In genomic region chr2:132876745-132877391, GRCh38 we compare ENCODE assay signal across 28 cellular contexts.
"Had no signal": no experiment of that assay in that cellular context is flagged by ENCODE, and none has a peak within 500 bp of the region (broad histone marks: within the 10 kb centered on the region; RNA-seq: fewer than 3 reads in every experiment).

No MANE protein-coding gene starts in this region.

- H3K4me3 Mint-ChIP-seq: activated CD8-positive, alpha-beta memory T cell treated with anti-CD3 and anti-CD28 coated beads, Interleukin-2, amount 10 ng/mL, durations not matched to agents 7 days and 5 days; activated CD8-positive, alpha-beta T cell treated with anti-CD3 and anti-CD28 coated beads, Interleukin-2, amount 10 ng/mL, durations not matched to agents 7 days and 5 days; activated naive CD8-positive, alpha-beta T cell treated with anti-CD3 and anti-CD28 coated beads, Interleukin-2, amount 50 U/mL, for 24 hours; activated T-cell treated with anti-CD3 and anti-CD28 coated beads, Interleukin-2, amount 50 U/mL, for 24 hours; brain; T-helper 1 cell treated with Interleukin-12 subunit alpha and Interleukin-12 subunit beta and Interleukin-4 antibody, amounts not matched to agents 30 μg/mL and 1 μg/mL, for 36 hours had no signal

- H3K27me3 Mint-ChIP-seq: activated CD8-positive, alpha-beta memory T cell treated with anti-CD3 and anti-CD28 coated beads, Interleukin-2, amount 10 ng/mL, durations not matched to agents 7 days and 5 days; activated naive CD8-positive, alpha-beta T cell treated with anti-CD3 and anti-CD28 coated beads, Interleukin-2, amount 50 U/mL, for 24 hours; activated T-cell treated with anti-CD3 and anti-CD28 coated beads, Interleukin-2, amount 50 U/mL, for 24 hours; brain had no signal

- ATAC-seq: activated CD4-positive, CD25-positive, alpha-beta regulatory T cell treated with anti-CD3 and anti-CD28 coated beads, Interleukin-2, amount 50 U/mL, for 24 hours; activated CD8-positive, alpha-beta memory T cell treated with anti-CD3 and anti-CD28 coated beads, Interleukin-2, amount 10 ng/mL, durations not matched to agents 7 days and 5 days; activated CD8-positive, alpha-beta T cell treated with anti-CD3 and anti-CD28 coated beads, Interleukin-2, amount 10 ng/mL, durations not matched to agents 7 days and 5 days; activated naive CD4-positive, alpha-beta T cell treated with anti-CD3 and anti-CD28 coated beads, Interleukin-2, amount 50 U/mL, for 72 hours; activated naive CD8-positive, alpha-beta T cell treated with anti-CD3 and anti-CD28 coated beads, Interleukin-2, amount 50 U/mL, for 24 hours; SK-N-SH treated with all-trans-retinoic acid at 6 μM for 48 hours had no signal

- H3K9me3 ChIP-seq: ascending aorta, Peyer's patch, SJSA1 had no signal

- H3K4me1 Mint-ChIP-seq: activated CD8-positive, alpha-beta memory T cell treated with anti-CD3 and anti-CD28 coated beads, Interleukin-2, amount 10 ng/mL, durations not matched to agents 7 days and 5 days; activated naive CD8-positive, alpha-beta T cell treated with anti-CD3 and anti-CD28 coated beads, Interleukin-2, amount 50 U/mL, for 24 hours had no signal

- H3K36me3 ChIP-seq: ascending aorta, cardiac muscle cell, Peyer's patch, SJSA1 had no signal

- H3K27me3 ChIP-seq: ascending aorta, cardiac muscle cell, Peyer's patch, SJSA1 had no signal

- DNase-seq: activated CD4-positive, alpha-beta T cell treated with anti-CD3 and anti-CD28 coated beads for 4 hours; activated CD8-positive, alpha-beta memory T cell treated with anti-CD3 and anti-CD28 coated beads, Interleukin-2, amount 10 ng/mL, durations not matched to agents 7 days and 5 days; activated CD8-positive, alpha-beta T cell treated with anti-CD3 and anti-CD28 coated beads, Interleukin-2, amount 10 ng/mL, durations not matched to agents 7 days and 5 days; activated effector memory CD4-positive, alpha-beta T cell treated with anti-CD3 and anti-CD28 coated beads, Interleukin-2, amount 50 U/mL, for 16 hours; activated naive CD4-positive, alpha-beta T cell treated with Interleukin-2 at 50 U/mL for 16 hours; activated naive CD8-positive, alpha-beta T cell treated with anti-CD3 and anti-CD28 coated beads, Interleukin-2, amount 50 U/mL, for 24 hours; activated T-cell treated with anti-CD3 and anti-CD28 coated beads, Interleukin-2, amount 50 U/mL, for 24 hours; amniotic stem cell; Kasumi-1; KBM-7; NCI-H1048; NCI-H2029; NCI-H2107; NCI-H2171 treated with DMSO at 0.1 percent for 48 hours; NCI-H226; NCI-H526; NCI-H774; Peyer's patch; Right ventricle myocardium superior had no signal

- H3K27ac Mint-ChIP-seq: activated CD8-positive, alpha-beta memory T cell treated with anti-CD3 and anti-CD28 coated beads, Interleukin-2, amount 10 ng/mL, durations not matched to agents 7 days and 5 days; activated CD8-positive, alpha-beta T cell treated with anti-CD3 and anti-CD28 coated beads, Interleukin-2, amount 10 ng/mL, durations not matched to agents 7 days and 5 days; activated naive CD4-positive, alpha-beta T cell treated with anti-CD3 and anti-CD28 coated beads, Interleukin-2, amount 50 U/mL, for 72 hours; activated naive CD8-positive, alpha-beta T cell treated with anti-CD3 and anti-CD28 coated beads, Interleukin-2, amount 50 U/mL, for 24 hours; activated T-cell treated with anti-CD3 and anti-CD28 coated beads, Interleukin-2, amount 50 U/mL, for 24 hours; brain; T-helper 1 cell treated with Interleukin-12 subunit alpha and Interleukin-12 subunit beta and Interleukin-4 antibody, amounts not matched to agents 30 μg/mL and 1 μg/mL, for 36 hours had no signal

- H3K27ac ChIP-seq: ascending aorta, cardiac muscle cell, Peyer's patch, RWPE1, SJSA1 had no signal

- H3K9me3 Mint-ChIP-seq: brain; T-helper 1 cell treated with Interleukin-12 subunit alpha and Interleukin-12 subunit beta and Interleukin-4 antibody, amounts not matched to agents 30 μg/mL and 1 μg/mL, for 36 hours had no signal

- H3K4me3 ChIP-seq: ascending aorta, cardiac muscle cell, Peyer's patch, SJSA1 had no signal

- H3K4me1 ChIP-seq: ascending aorta, Peyer's patch, SJSA1 had no signal

- H3K36me3 Mint-ChIP-seq: activated CD8-positive, alpha-beta memory T cell treated with anti-CD3 and anti-CD28 coated beads, Interleukin-2, amount 10 ng/mL, durations not matched to agents 7 days and 5 days; activated naive CD4-positive, alpha-beta T cell treated with anti-CD3 and anti-CD28 coated beads, Interleukin-2, amount 50 U/mL, for 72 hours; brain had no signal
